ENCODE assay signal across 2 cellular contexts in the genomic region with DNA sequence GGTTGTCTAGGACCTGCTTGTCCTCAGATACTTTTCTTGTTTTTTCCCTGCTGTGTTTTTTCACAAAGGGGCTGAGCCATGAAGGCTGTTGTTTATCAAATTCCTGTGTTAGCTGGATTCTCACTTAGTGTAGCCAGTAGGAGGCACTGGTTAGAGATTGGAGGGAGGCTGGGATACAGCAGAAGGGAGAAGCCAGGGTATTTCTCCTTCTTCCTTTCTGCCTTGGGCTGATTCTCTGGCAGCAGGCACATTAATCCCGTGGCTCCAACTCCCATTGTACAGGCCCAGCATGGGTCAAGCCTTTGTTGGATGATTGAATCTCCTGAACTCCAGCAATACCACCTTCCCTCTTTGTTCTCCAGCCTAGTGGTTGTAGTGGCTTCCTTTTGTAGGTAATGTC.
TF ChIP-seq lines count a peak whose summit lies in the region.

No MANE protein-coding gene starts in this region.

TF ChIP-seq in GM23338, 12 proteins besides CTCF, POLR2A, EP300 and RAD21:
- TF ChIP-seq ZNF114 (CRISPR knock-in tag; IDR thresholded peaks at IDR 0.05) (peak; percentile 67; the same call in 1 of the 2 replicates), EZH2phosphoT487 (IDR thresholded peaks at IDR 0.05; ENCODE audit: unreplicated experiment) (no peak), ZNF331 (CRISPR knock-in tag; IDR thresholded peaks at IDR 0.05; ENCODE audit: low read depth) (no peak)
- TF ChIP-seq, protein P1, sequence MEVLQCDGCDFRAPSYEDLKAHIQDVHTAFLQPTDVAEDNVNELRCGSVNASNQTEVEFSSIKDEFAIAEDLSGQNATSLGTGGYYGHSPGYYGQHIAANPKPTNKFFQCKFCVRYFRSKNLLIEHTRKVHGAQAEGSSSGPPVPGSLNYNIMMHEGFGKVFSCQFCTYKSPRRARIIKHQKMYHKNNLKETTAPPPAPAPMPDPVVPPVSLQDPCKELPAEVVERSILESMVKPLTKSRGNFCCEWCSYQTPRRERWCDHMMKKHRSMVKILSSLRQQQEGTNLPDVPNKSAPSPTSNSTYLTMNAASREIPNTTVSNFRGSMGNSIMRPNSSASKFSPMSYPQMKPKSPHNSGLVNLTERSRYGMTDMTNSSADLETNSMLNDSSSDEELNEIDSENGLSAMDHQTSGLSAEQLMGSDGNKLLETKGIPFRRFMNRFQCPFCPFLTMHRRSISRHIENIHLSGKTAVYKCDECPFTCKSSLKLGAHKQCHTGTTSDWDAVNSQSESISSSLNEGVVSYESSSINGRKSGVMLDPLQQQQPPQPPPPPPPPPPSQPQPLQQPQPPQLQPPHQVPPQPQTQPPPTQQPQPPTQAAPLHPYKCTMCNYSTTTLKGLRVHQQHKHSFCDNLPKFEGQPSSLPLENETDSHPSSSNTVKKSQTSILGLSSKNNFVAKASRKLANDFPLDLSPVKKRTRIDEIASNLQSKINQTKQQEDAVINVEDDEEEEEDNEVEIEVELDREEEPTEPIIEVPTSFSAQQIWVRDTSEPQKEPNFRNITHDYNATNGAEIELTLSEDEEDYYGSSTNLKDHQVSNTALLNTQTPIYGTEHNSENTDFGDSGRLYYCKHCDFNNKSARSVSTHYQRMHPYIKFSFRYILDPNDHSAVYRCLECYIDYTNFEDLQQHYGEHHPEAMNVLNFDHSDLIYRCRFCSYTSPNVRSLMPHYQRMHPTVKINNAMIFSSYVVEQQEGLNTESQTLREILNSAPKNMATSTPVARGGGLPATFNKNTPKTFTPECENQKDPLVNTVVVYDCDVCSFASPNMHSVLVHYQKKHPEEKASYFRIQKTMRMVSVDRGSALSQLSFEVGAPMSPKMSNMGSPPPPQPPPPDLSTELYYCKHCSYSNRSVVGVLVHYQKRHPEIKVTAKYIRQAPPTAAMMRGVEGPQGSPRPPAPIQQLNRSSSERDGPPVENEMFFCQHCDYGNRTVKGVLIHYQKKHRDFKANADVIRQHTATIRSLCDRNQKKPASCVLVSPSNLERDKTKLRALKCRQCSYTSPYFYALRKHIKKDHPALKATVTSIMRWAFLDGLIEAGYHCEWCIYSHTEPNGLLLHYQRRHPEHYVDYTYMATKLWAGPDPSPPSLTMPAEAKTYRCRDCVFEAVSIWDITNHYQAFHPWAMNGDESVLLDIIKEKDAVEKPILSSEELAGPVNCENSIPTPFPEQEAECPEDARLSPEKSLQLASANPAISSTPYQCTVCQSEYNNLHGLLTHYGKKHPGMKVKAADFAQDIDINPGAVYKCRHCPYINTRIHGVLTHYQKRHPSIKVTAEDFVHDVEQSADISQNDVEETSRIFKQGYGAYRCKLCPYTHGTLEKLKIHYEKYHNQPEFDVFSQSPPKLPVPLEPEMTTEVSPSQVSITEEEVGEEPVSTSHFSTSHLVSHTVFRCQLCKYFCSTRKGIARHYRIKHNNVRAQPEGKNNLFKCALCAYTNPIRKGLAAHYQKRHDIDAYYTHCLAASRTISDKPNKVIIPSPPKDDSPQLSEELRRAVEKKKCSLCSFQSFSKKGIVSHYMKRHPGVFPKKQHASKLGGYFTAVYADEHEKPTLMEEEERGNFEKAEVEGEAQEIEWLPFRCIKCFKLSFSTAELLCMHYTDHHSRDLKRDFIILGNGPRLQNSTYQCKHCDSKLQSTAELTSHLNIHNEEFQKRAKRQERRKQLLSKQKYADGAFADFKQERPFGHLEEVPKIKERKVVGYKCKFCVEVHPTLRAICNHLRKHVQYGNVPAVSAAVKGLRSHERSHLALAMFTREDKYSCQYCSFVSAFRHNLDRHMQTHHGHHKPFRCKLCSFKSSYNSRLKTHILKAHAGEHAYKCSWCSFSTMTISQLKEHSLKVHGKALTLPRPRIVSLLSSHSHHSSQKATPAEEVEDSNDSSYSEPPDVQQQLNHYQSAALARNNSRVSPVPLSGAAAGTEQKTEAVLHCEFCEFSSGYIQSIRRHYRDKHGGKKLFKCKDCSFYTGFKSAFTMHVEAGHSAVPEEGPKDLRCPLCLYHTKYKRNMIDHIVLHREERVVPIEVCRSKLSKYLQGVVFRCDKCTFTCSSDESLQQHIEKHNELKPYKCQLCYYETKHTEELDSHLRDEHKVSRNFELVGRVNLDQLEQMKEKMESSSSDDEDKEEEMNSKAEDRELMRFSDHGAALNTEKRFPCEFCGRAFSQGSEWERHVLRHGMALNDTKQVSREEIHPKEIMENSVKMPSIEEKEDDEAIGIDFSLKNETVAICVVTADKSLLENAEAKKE (CRISPR knock-in tag; IDR thresholded peaks at IDR 0.05), result peak; percentile 89

TF ChIP-seq in H1, 55 proteins besides CTCF, POLR2A, EP300 and RAD21:
- TF ChIP-seq MAFK (IDR thresholded peaks at IDR 0.05; ENCODE audit: low read depth, low read length), result no peak
- TF ChIP-seq NANOG (IDR thresholded peaks at IDR 0.05; ENCODE audit: insufficient read depth, low read depth, low read length, poor library complexity, severe bottlenecking), result no peak
